ENCODE assay signal across 8 cellular contexts in genomic region chr17:30563905-30564390, GRCh38.
A peak's percentile ranks its signal among the peaks of the same experiment; 100 is the strongest.
DNase-seq lines count a peak whose midpoint lies in the region; ATAC-seq, FAIRE-seq and TF ChIP-seq lines count a peak whose summit lies in the region.
"Not testable (repeated sequence)": the region's sequence is repeated elsewhere in the genome, so short reads cannot be mapped to it uniquely, and the experiment has no call there.

No MANE protein-coding gene starts in this region.

- BruUV-seq in HepG2 (replicated peaks; lab: Mats Ljungman, UMichigan), result not testable (repeated sequence)

- not testable (repeated sequence) for H2AFZ ChIP-seq in HepG2 (ENCODE audit: low read length)

- H4K20me1 ChIP-seq in HepG2 (ENCODE audit: insufficient read depth, low read length), result not testable (repeated sequence)

- not testable (repeated sequence) for H3K4me2 ChIP-seq in HepG2 (ENCODE audit: low read depth, low read length)

- ATAC-seq in activated CD8-positive, alpha-beta memory T cell treated with anti-CD3 and anti-CD28 coated beads, Interleukin-2, amount 10 ng/mL, durations not matched to agents 7 days and 5 days; HepG2: not testable (repeated sequence)

- H3K4me1 Mint-ChIP-seq in activated CD8-positive, alpha-beta memory T cell treated with anti-CD3 and anti-CD28 coated beads, Interleukin-2, amount 10 ng/mL, durations not matched to agents 7 days and 5 days, result not testable (repeated sequence)
- H3K4me1 Mint-ChIP-seq in nephron progenitor cell, result peaks cover 45% of the 10 kb centered on the region

- intact Hi-C loops in HepG2 (cut with micrococcal nuclease; ENCODE audit: unreplicated experiment); stomach (cut with DNase I; ENCODE audit: low total_unique reads): not testable (repeated sequence)

- H3K9me3 Mint-ChIP-seq in activated CD8-positive, alpha-beta memory T cell treated with anti-CD3 and anti-CD28 coated beads, Interleukin-2, amount 10 ng/mL, durations not matched to agents 7 days and 5 days (ENCODE audit: low read depth), result not testable (repeated sequence)
- peaks cover 13% of the 10 kb centered on the region for H3K9me3 Mint-ChIP-seq in nephron progenitor cell

- WGBS in HepG2 (ENCODE audit: low lambda C conversion rate), result 45% methylated on average over 6 of the region's 7 CpGs
- 58 to 71% (median 64%) methylated on average over 7 of the region's 7 CpGs for WGBS in stomach, 5 donors

- FAIRE-seq in HepG2 (lab: Jason Lieb, UNC), result peak; percentile 87

- H3K27me3 ChIP-seq in HepG2 (ENCODE audit: control insufficient read depth in 1 of 2, insufficient read depth in 2 of 2, low read length in 2 of 2) (peaks cover 2 to 24% of the 10 kb centered on the region in 2 experiments; a peak in 4 of 5 replicates), stomach (peaks cover 0 to 28% (median 0%) of the 10 kb centered on the region in 3 donors)

- H3K27me3 Mint-ChIP-seq in activated CD8-positive, alpha-beta memory T cell treated with anti-CD3 and anti-CD28 coated beads, Interleukin-2, amount 10 ng/mL, durations not matched to agents 7 days and 5 days, result peaks cover 18% of the 10 kb centered on the region
- H3K27me3 Mint-ChIP-seq in nephron progenitor cell (ENCODE audit: low read depth, poor library complexity), result not testable (repeated sequence)

- H3K9ac ChIP-seq in HepG2 (ENCODE audit: insufficient read depth, low read depth, low read length), result not testable (repeated sequence)

- H3K4me3 ChIP-seq in epithelial cell of proximal tubule (ENCODE audit: low read depth, low read length); HepG2 (replicated peaks in 1 of 3; ENCODE audit: insufficient read depth in 1 of 3, low read depth in 2 of 3, low read length in 3 of 3); stomach: not testable (repeated sequence)

- not testable (repeated sequence) for H3K27ac Mint-ChIP-seq in activated CD8-positive, alpha-beta memory T cell treated with anti-CD3 and anti-CD28 coated beads, Interleukin-2, amount 10 ng/mL, durations not matched to agents 7 days and 5 days
- peak overlapping the region; percentile 39 for H3K27ac Mint-ChIP-seq in nephron progenitor cell

- not testable (repeated sequence) for H3K36me3 Mint-ChIP-seq in activated CD8-positive, alpha-beta memory T cell treated with anti-CD3 and anti-CD28 coated beads, Interleukin-2, amount 10 ng/mL, durations not matched to agents 7 days and 5 days; nephron progenitor cell (ENCODE audit: low read depth)

- in situ Hi-C loops in HepG2 (cut with HindIII; ENCODE audit: extremely low pct_ligation_motif_present, low pct_unique_long_range_greater_than_20kb), result not testable (repeated sequence)

- POLR2A ChIA-PET in HepG2 (lab: Yijun Ruan, JAX), result not testable (repeated sequence)

- TF ChIP-seq EP300 in HepG2 (IDR thresholded peaks at IDR 0.05; ENCODE audit: low read depth in 2 of 2, low read length in 2 of 2); HepG2 (CRISPR knock-in tag; IDR thresholded peaks at IDR 0.05; ENCODE audit: borderline replicate concordance); stomach (IDR thresholded peaks at IDR 0.05): not testable (repeated sequence)

- TF ChIP-seq CTCF in epithelial cell of proximal tubule (conservative IDR thresholded peaks at IDR 0.05; ENCODE audit: low read depth, low read length); HepG2 (CRISPR knock-in tag; IDR thresholded peaks at IDR 0.05); nephron progenitor cell (IDR thresholded peaks at IDR 0.05); stomach (IDR thresholded peaks at IDR 0.05): not testable (repeated sequence)

- H3K4me1 ChIP-seq in HepG2 (ENCODE audit: insufficient read depth, low read length), result peaks cover 19% of the 10 kb centered on the region
- not testable (repeated sequence) for H3K4me1 ChIP-seq in stomach

- not testable (repeated sequence) for H3K36me3 ChIP-seq in HepG2 (replicated peaks in 1 of 2; ENCODE audit: control insufficient read depth in 1 of 2, insufficient read depth in 2 of 2, low read length in 2 of 2); stomach

- H3K79me2 ChIP-seq in HepG2 (ENCODE audit: insufficient read depth, low read length), result not testable (repeated sequence)

- TF ChIP-seq RAD21 in HepG2 (CRISPR knock-in tag; IDR thresholded peaks at IDR 0.05), result not testable (repeated sequence)

- DNase-seq in DMS53 (lab: John Stamatoyannopoulos, UW) (peak; percentile 26), NCI-H524 (lab: John Stamatoyannopoulos, UW) (peak; percentile 80 to 90), SK-N-DZ (ENCODE audit: low spot score) (peak; percentile 60), epithelial cell of proximal tubule (ENCODE audit: low read depth) (peak; percentile 19), HepG2 (ENCODE audit: low spot score) (peak; percentile 49), stomach (peak; percentile 4)
- DNase-seq in activated CD8-positive, alpha-beta memory T cell treated with anti-CD3 and anti-CD28 coated beads, Interleukin-2, amount 10 ng/mL, durations not matched to agents 7 days and 5 days, result peak; percentile 14
- not testable (repeated sequence) for DNase-seq in nephron progenitor cell

- not testable (repeated sequence) for H3K27ac ChIP-seq in HepG2 (ENCODE audit: extremely low read length, insufficient read depth, low read length); stomach

- not testable (repeated sequence) for TF ChIP-seq POLR2A in HepG2 (IDR thresholded peaks at IDR 0.05; ENCODE audit: insufficient read depth in 1 of 2, low read depth in 2 of 2, low read length in 2 of 2); stomach (IDR thresholded peaks at IDR 0.05)

- CTCF ChIA-PET in activated CD8-positive, alpha-beta memory T cell treated with anti-CD3 and anti-CD28 coated beads, Interleukin-2, amount 10 ng/mL, durations not matched to agents 7 days and 5 days (lab: Charles Lee); HepG2 (lab: Yijun Ruan, JAX; ENCODE audit: low intra/inter-chr PET ratio, low total read pairs): not testable (repeated sequence)

- not testable (repeated sequence) for H3K9me3 ChIP-seq in HepG2 (ENCODE audit: low read length); stomach

- H3K4me3 Mint-ChIP-seq in activated CD8-positive, alpha-beta memory T cell treated with anti-CD3 and anti-CD28 coated beads, Interleukin-2, amount 10 ng/mL, durations not matched to agents 7 days and 5 days; nephron progenitor cell: not testable (repeated sequence)

TF ChIP-seq in HepG2, 621 proteins besides CTCF, POLR2A, EP300 and RAD21:
- TF ChIP-seq, protein P1, sequence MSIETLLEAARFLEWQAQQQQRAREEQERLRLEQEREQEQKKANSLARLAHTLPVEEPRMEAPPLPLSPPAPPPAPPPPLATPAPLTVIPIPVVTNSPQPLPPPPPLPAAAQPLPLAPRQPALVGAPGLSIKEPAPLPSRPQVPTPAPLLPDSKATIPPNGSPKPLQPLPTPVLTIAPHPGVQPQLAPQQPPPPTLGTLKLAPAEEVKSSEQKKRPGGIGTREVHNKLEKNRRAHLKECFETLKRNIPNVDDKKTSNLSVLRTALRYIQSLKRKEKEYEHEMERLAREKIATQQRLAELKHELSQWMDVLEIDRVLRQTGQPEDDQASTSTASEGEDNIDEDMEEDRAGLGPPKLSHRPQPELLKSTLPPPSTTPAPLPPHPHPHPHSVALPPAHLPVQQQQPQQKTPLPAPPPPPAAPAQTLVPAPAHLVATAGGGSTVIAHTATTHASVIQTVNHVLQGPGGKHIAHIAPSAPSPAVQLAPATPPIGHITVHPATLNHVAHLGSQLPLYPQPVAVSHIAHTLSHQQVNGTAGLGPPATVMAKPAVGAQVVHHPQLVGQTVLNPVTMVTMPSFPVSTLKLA (IDR thresholded peaks at IDR 0.05), result peak; percentile 67; the same call in 1 of the 2 replicates
- TF ChIP-seq, protein P2, sequence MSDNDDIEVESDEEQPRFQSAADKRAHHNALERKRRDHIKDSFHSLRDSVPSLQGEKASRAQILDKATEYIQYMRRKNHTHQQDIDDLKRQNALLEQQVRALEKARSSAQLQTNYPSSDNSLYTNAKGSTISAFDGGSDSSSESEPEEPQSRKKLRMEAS (IDR thresholded peaks at IDR 0.05), result 0 out of 2 replicates have a peak, but pooled peaks have one; percentile 31
